Comparison of ENCODE assay signal across 36 cellular contexts in the genomic region with DNA sequence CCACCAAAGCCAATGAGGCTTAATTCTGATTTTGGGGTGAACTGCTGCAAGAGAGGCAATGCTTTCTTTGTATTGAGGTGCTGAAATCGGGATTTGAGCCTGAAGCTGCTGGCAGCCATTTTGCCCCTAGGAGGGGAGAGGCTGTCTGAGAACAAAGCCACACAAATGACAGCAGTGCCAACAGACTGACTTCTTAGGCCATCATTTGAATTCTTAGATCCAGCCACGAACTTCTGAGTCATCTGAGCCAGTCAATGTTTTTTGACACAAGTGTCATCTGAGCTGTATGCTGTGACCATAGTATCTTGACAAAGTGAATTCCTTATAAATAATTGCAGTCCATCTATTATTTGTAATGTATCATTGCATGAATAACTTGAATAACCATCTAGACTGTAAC. TPM values are rescaled to one million over a fixed set of nuclear protein-coding genes. Genes with fewer than 3 reads are reported as not detected.
"Had no signal": no experiment of that assay in that cellular context is flagged by ENCODE, and none has a peak within 500 bp of the region (broad histone marks: within the 10 kb centered on the region; RNA-seq: fewer than 3 reads in every experiment).

No MANE protein-coding gene starts in this region.

- DNase-seq: activated CD4-positive, alpha-beta memory T cell treated with anti-CD3 and anti-CD28 coated beads for 36 hours; activated CD4-positive, alpha-beta T cell treated with anti-CD3 and anti-CD28 coated beads for 36 hours; activated CD4-positive, alpha-beta T cell treated with anti-CD3 and anti-CD28 coated beads, Interleukin-2, amount 10 ng/mL, durations not matched to agents 24 days and 14 days; activated CD4-positive, CD25-positive, alpha-beta regulatory T cell; activated CD4-positive, CD25-positive, alpha-beta regulatory T cell treated with anti-CD3 and anti-CD28 coated beads, Interleukin-2, amount 50 U/mL, for 72 hours; activated CD8-positive, alpha-beta memory T cell treated with anti-CD3 and anti-CD28 coated beads, Interleukin-2, amount 10 ng/mL, durations not matched to agents 7 days and 5 days; activated CD8-positive, alpha-beta memory T cell treated with anti-CD3 and anti-CD28 coated beads, Interleukin-2, amount 50 U/mL, for 4 hours; activated CD8-positive, alpha-beta T cell treated with anti-CD3 and anti-CD28 coated beads, Interleukin-2, amount 10 ng/mL, durations not matched to agents 7 days and 5 days; activated effector memory CD4-positive, alpha-beta T cell treated with anti-CD3 and anti-CD28 coated beads, Interleukin-2, amount 50 U/mL, for 16 hours; activated naive CD4-positive, alpha-beta T cell treated with anti-CD3 and anti-CD28 coated beads for 36 hours; activated naive CD8-positive, alpha-beta T cell treated with anti-CD3 and anti-CD28 coated beads for 36 hours; activated naive CD8-positive, alpha-beta T cell treated with anti-CD3 and anti-CD28 coated beads, Interleukin-2, amount 50 U/mL, for 24 hours; activated T-cell treated with anti-CD3 and anti-CD28 coated beads, Interleukin-2, amount 50 U/mL, for 1 hour; activated T-cell treated with anti-CD3 and anti-CD28 coated beads, Interleukin-2, amount 50 U/mL, for 48 hours; adrenal gland; amygdala; aorta; body of pancreas; caudate nucleus; cortex of kidney; effector CD8-positive, alpha-beta T cell; foreskin fibroblast; head of caudate nucleus; T-helper 1 cell; T-helper 17 cell; T1000 had no signal

- H3K36me3 ChIP-seq: adrenal gland had no signal

- FAIRE-seq: colon, endometrium, endothelial cell of umbilical vein, frontal cortex had no signal

- H3K4me3 ChIP-seq: adrenal gland, body of pancreas had no signal

- H3K9me3 ChIP-seq: adrenal gland, body of pancreas had no signal

- H3K27me3 ChIP-seq: adrenal gland, body of pancreas had no signal

- H3K4me1 ChIP-seq: adrenal gland had no signal

- H3K27ac ChIP-seq: adrenal gland, body of pancreas had no signal

- ATAC-seq: activated CD4-positive, alpha-beta T cell treated with anti-CD3 and anti-CD28 coated beads for 36 hours; activated CD8-positive, alpha-beta memory T cell treated with anti-CD3 and anti-CD28 coated beads, Interleukin-2, amount 10 ng/mL, durations not matched to agents 7 days and 5 days; activated CD8-positive, alpha-beta T cell treated with anti-CD3 and anti-CD28 coated beads, Interleukin-2, amount 10 ng/mL, durations not matched to agents 7 days and 5 days; activated naive CD8-positive, alpha-beta T cell treated with anti-CD3 and anti-CD28 coated beads, Interleukin-2, amount 50 U/mL, for 24 hours; body of pancreas; esophagus mucosa; T-helper 17 cell had no signal

RNA-seq across cellular contexts. Expression of a gene that starts 29.0 kb away (rescaled TPM):
- total RNA-seq: activated CD4-positive, alpha-beta memory T cell treated with anti-CD3 and anti-CD28 coated beads for 36 hours; activated CD4-positive, alpha-beta T cell treated with anti-CD3 and anti-CD28 coated beads, Interleukin-2, amount 10 ng/mL, durations not matched to agents 24 days and 14 days; activated CD8-positive, alpha-beta memory T cell treated with anti-CD3 and anti-CD28 coated beads for 36 hours; activated CD8-positive, alpha-beta memory T cell treated with anti-CD3 and anti-CD28 coated beads, Interleukin-2, amount 10 ng/mL, durations not matched to agents 7 days and 5 days; activated CD8-positive, alpha-beta T cell treated with anti-CD3 and anti-CD28 coated beads, Interleukin-2, amount 10 ng/mL, durations not matched to agents 7 days and 5 days; activated naive CD4-positive, alpha-beta T cell treated with anti-CD3 and anti-CD28 coated beads for 36 hours; activated naive CD8-positive, alpha-beta T cell treated with anti-CD3 and anti-CD28 coated beads for 36 hours; activated T-helper 1 cell treated with anti-CD3 and anti-CD28 coated beads, Interleukin-12 subunit alpha, Interleukin-12 subunit beta, Interleukin-2, Interleukin-4 antibody, amounts not matched to agents 30 ng/mL and 10 ng/mL and 1 ng/mL, durations not matched to agents 14 hours and 24 hours and 36 hours; activated T-helper 2 cell treated with anti-CD3 and anti-CD28 coated beads, Interferon-gamma antibody, Interleukin-2, Interleukin-4, amounts not matched to agents 10 μg/mL and 5 μg/mL and 100 μg/mL, durations not matched to agents 14 hours and 24 hours and 36 hours; chondrocyte; dermis microvascular lymphatic vessel endothelial cell; endothelial cell of umbilical vein; T-helper 17 cell had no signal
- polyA plus RNA-seq: endothelial cell of umbilical vein had no signal
